In the genomic region with DNA sequence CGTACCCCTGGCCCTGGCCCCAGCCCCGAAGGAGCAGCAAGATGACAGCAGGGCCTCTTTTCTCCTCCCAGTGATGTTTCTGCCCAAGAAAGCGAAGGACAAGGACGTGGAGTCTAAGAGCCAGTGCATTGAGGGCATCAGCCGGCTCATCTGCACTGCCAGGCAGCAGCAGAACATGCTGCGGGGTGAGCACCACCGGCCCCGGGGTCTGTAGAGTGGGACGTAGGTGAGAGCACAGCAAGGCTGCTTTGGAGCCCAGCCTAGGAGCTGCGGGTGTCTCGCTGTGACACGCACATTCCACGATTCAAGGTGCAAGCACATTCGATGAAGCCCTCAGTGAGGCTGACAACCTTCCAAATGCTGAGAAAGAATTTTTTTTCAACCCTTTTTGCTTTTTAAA, we compare ENCODE assay signal across 30 cellular contexts. TPM values are rescaled to one million over a fixed set of nuclear protein-coding genes. Genes with fewer than 3 reads are reported as not detected.
DNase-seq lines count a peak whose midpoint lies in the region; ATAC-seq, FAIRE-seq and TF ChIP-seq lines count a peak whose summit lies in the region.
"Had no signal": no experiment of that assay in that cellular context is flagged by ENCODE, and none has a peak within 500 bp of the region (broad histone marks: within the 10 kb centered on the region; RNA-seq: fewer than 3 reads in every experiment).

No MANE protein-coding gene starts in this region.

- H2BK5ac ChIP-seq in neuronal stem cell (ENCODE audit: low read length) = no peak overlapping the region

- H3K4me1 Mint-ChIP-seq in dendritic cell treated with granulocyte-macrophage colony-stimulating factor and Interleukin-4, amounts not matched to agents 40 ng/mL and 50 ng/mL, for 4 days (ENCODE audit: low read depth) = peaks cover 90% of the 10 kb centered on the region
- H3K4me1 Mint-ChIP-seq in HFFc6 (ENCODE audit: low read depth) = no peaks in the 10 kb centered on the region

- H3K27me3 ChIP-seq in BLaER1 = no peaks in the 10 kb centered on the region
- no peaks in the 10 kb centered on the region for H3K27me3 ChIP-seq in GM06990 (replicated peaks; ENCODE audit: control insufficient read depth, insufficient read depth, low read length)
- no peaks in the 10 kb centered on the region for H3K27me3 ChIP-seq in neuronal stem cell (ENCODE audit: control insufficient read depth in 3 of 3, insufficient read depth in 3 of 3, low read depth in 1 of 3, low read length in 3 of 3)

- H3K18ac ChIP-seq in neuronal stem cell (ENCODE audit: low read length) = no peak overlapping the region

- no peak overlapping the region for H3K23ac ChIP-seq in neuronal stem cell (ENCODE audit: low read depth, low read length, poor library complexity)

- H3K4me3 Mint-ChIP-seq in dendritic cell treated with granulocyte-macrophage colony-stimulating factor and Interleukin-4, amounts not matched to agents 40 ng/mL and 50 ng/mL, for 4 days = no peak overlapping the region
- H3K4me3 Mint-ChIP-seq in HFFc6 = no peak overlapping the region
- H3K4me3 Mint-ChIP-seq: CD8-positive, alpha-beta memory T cell had no signal

- H2AK5ac ChIP-seq in neuronal stem cell (ENCODE audit: low read depth, low read length) = no peak overlapping the region

- H3K4me2 ChIP-seq in BLaER1 = peak overlapping the region; percentile 89; the same call in 1 of the 2 replicates
- no peak overlapping the region for H3K4me2 ChIP-seq in neuronal stem cell (ENCODE audit: insufficient read depth, low read length, poor library complexity, severe bottlenecking)
- H3K4me2 ChIP-seq: A549, PC-9 had no signal

- H3K36me3 ChIP-seq in BLaER1 (peaks cover 4% of the 10 kb centered on the region; the same call in 1 of the 2 replicates), GM06990 (ENCODE audit: control insufficient read depth, insufficient read depth, low read length) (no peaks in the 10 kb centered on the region), neuronal stem cell (replicated peaks in 1 of 2; ENCODE audit: control insufficient read depth in 2 of 2, insufficient read depth in 2 of 2, low read length in 2 of 2) (peaks cover 3 to 18% of the 10 kb centered on the region in 2 donors)

- H3K36me3 Mint-ChIP-seq in dendritic cell treated with granulocyte-macrophage colony-stimulating factor and Interleukin-4, amounts not matched to agents 40 ng/mL and 50 ng/mL, for 4 days (ENCODE audit: low read depth) = peaks cover 40% of the 10 kb centered on the region
- no peaks in the 10 kb centered on the region for H3K36me3 Mint-ChIP-seq in HFFc6 (ENCODE audit: low read depth)

- H2BK15ac ChIP-seq in neuronal stem cell (ENCODE audit: low read length) = no peak overlapping the region

- H3K27me3 Mint-ChIP-seq in dendritic cell treated with granulocyte-macrophage colony-stimulating factor and Interleukin-4, amounts not matched to agents 40 ng/mL and 50 ng/mL, for 4 days = no peaks in the 10 kb centered on the region
- no peaks in the 10 kb centered on the region; the same call in 1 of the 2 replicates for H3K27me3 Mint-ChIP-seq in HFFc6 (ENCODE audit: insufficient read depth)
- H3K27me3 Mint-ChIP-seq: CD8-positive, alpha-beta memory T cell had no signal

- ATAC-seq in GM19395 (IDR thresholded peaks at IDR 0.05; ENCODE audit: unreplicated experiment) = no peak
- ATAC-seq: A549, HepG2, SK-N-SH treated with all-trans-retinoic acid at 6 μM for 48 hours had no signal

- peak overlapping the region; percentile 82 for H3K14ac ChIP-seq in neuronal stem cell (ENCODE audit: low read length)

- FAIRE-seq in H54 (lab: Jason Lieb, UNC) = no peak
- FAIRE-seq: A549, GM12891, GM19239, HepG2 had no signal

- no peaks in the 10 kb centered on the region for H3K9me3 ChIP-seq in BLaER1
- peaks cover 0 to 6% of the 10 kb centered on the region in 2 donors for H3K9me3 ChIP-seq in neuronal stem cell (replicated peaks in 1 of 2; ENCODE audit: control insufficient read depth in 2 of 2, insufficient read depth in 1 of 2, low read depth in 1 of 2, low read length in 2 of 2)

- H3K9me3 Mint-ChIP-seq in dendritic cell treated with granulocyte-macrophage colony-stimulating factor and Interleukin-4, amounts not matched to agents 40 ng/mL and 50 ng/mL, for 4 days = no peaks in the 10 kb centered on the region
- no peaks in the 10 kb centered on the region for H3K9me3 Mint-ChIP-seq in HFFc6
- H3K9me3 Mint-ChIP-seq: CD8-positive, alpha-beta memory T cell had no signal

- H3K9ac ChIP-seq in BLaER1 (no peak overlapping the region), neuronal stem cell (ENCODE audit: low read depth, low read length, poor library complexity) (peak overlapping the region; percentile 44)

- no peak overlapping the region for H2AFZ ChIP-seq in neuronal stem cell (ENCODE audit: low read length)
- H2AFZ ChIP-seq: PC-9 had no signal

- peaks cover 5% of the 10 kb centered on the region; the same call in 1 of the 2 replicates for H4K20me1 ChIP-seq in BLaER1

- H3K4me1 ChIP-seq in BLaER1 (peaks cover 94% of the 10 kb centered on the region), neuronal stem cell (ENCODE audit: control insufficient read depth in 2 of 2, insufficient read depth in 1 of 2, low read depth in 1 of 2, low read length in 2 of 2) (no peaks in the 10 kb centered on the region)

- no peak for TF ChIP-seq CTCF in GM06990 (IDR thresholded peaks at IDR 0.05; ENCODE audit: insufficient read depth, low read length, poor library complexity, severe bottlenecking)
- TF ChIP-seq CTCF in HFFc6 (IDR thresholded peaks at IDR 0.05) = no peak

- no CpG with 5 or more reads among the region's 14 CpGs for WGBS in neuronal stem cell (ENCODE audit: extremely low coverage in 2 of 2, insufficient read length in 2 of 2, insufficient replicate concordance in 1 of 2), 2 donors

- no peak overlapping the region for H2BK12ac ChIP-seq in neuronal stem cell (ENCODE audit: low read length)

- H2BK120ac ChIP-seq in neuronal stem cell (ENCODE audit: low read depth, low read length) = no peak overlapping the region

- H3K4me3 ChIP-seq in BLaER1 (no peak overlapping the region), GM06990 (replicated peaks; ENCODE audit: low read depth, low read length) (no peak overlapping the region), neuronal stem cell (ENCODE audit: low read length in 2 of 2) (peak overlapping the region in 1 of 2 donors; percentile 20)
- H3K4me3 ChIP-seq: A549, PC-9 had no signal

- peak; percentile 3 for DNase-seq in GM06990 (ENCODE audit: extremely low read depth, insufficient read length)
- no peak for DNase-seq in neuronal stem cell (ENCODE audit: low spot score)
- DNase-seq in H54 (ENCODE audit: insufficient read length, low spot score) = no peak
- DNase-seq in amniotic stem cell (lab: John Stamatoyannopoulos, UW) = no peak
- no peak for DNase-seq in HFFc6
- DNase-seq: AML-193, DMS 273 treated with DMSO at 0.1 percent for 48 hours, DMS79, EL, GDM1, Karpas-422, NCI-H1092, NCI-H1417 treated with DMSO at 0.1 percent for 48 hours, NCI-H1694 treated with DMSO at 0.1 percent for 48 hours, NCI-H2081, NCI-H2227 treated with DMSO at 0.1 percent for 48 hours, NCI-H526 treated with DMSO at 0.1 percent for 48 hours, PC-9, RPMI8226 had no signal

- H4K8ac ChIP-seq in neuronal stem cell (ENCODE audit: low read depth, low read length) = no peak overlapping the region

- no peak for TF ChIP-seq POLR2A in H54 (IDR thresholded peaks at IDR 0.05; ENCODE audit: low read depth, low read length)

- H3K79me1 ChIP-seq in neuronal stem cell (ENCODE audit: low read depth, low read length) = peaks cover 4% of the 10 kb centered on the region

- intact Hi-C loops in dendritic cell treated with granulocyte-macrophage colony-stimulating factor and Interleukin-4, amounts not matched to agents 40 ng/mL and 50 ng/mL, for 4 days (cut with micrococcal nuclease) = loop anchor here (5.0 kb wide), 1 partner anchor 99 kb away; a partner anchor contains a TSS

- peak overlapping the region; percentile 95 for H3K27ac Mint-ChIP-seq in dendritic cell treated with granulocyte-macrophage colony-stimulating factor and Interleukin-4, amounts not matched to agents 40 ng/mL and 50 ng/mL, for 4 days
- H3K27ac Mint-ChIP-seq in HFFc6 = no peak overlapping the region

- no peak overlapping the region for H3K4ac ChIP-seq in neuronal stem cell (ENCODE audit: low read length)

- H3K27ac ChIP-seq in BLaER1 (no peak overlapping the region), neuronal stem cell (replicated peaks; ENCODE audit: low read length) (no peak overlapping the region)
- H3K27ac ChIP-seq: A549, C4-2B, PC-9 had no signal

- H4K91ac ChIP-seq in neuronal stem cell (ENCODE audit: low read depth, low read length, poor library complexity) = no peak overlapping the region

RNA-seq across cellular contexts. Expression of a gene that starts 5.2 kb away (rescaled TPM):
- polyA plus RNA-seq in neuronal stem cell (2013, experiment 1 of 2) = 0.21 TPM
- 0.21 TPM for polyA plus RNA-seq in neuronal stem cell (2013, experiment 2 of 2)
- total RNA-seq in HFFc6 (2021; fragmentation: NEBNext Ultra II Directional; extraction: Animal tissue kit (Norgen Biotek cat#: 25700)) = 1 to 10 TPM in 2 of 6 experiments, under 1 TPM in 4; 0.34 to 2.1 (median 0.76) TPM
- total RNA-seq: HT1080 had no signal

RNA-seq across cellular contexts. Expression of a gene that starts 26.5 kb away (rescaled TPM):
- polyA plus RNA-seq in neuronal stem cell (2013, experiment 1 of 2) = 199 TPM
- polyA plus RNA-seq in neuronal stem cell (2013, experiment 2 of 2) = 194 TPM
- 10 to 100 TPM; 67.5 to 71.3 (median 69.2) TPM for total RNA-seq in HFFc6 (2021; fragmentation: NEBNext Ultra II Directional; extraction: Animal tissue kit (Norgen Biotek cat#: 25700))
